Comparison of ENCODE assay signal across 8 cellular contexts in genomic region chr19:56314584-56315075, GRCh38. TPM values are rescaled to one million over a fixed set of nuclear protein-coding genes. Genes with fewer than 3 reads are reported as not detected.
A peak's percentile ranks its signal among the peaks of the same experiment; 100 is the strongest.
DNase-seq lines count a peak whose midpoint lies in the region; ATAC-seq, FAIRE-seq and TF ChIP-seq lines count a peak whose summit lies in the region.

Gene ZSCAN5A (minus strand): TSS chr19:56314839. CDS start chr19:56225046, 89,793 bp downstream.

- H3K36me3 ChIP-seq in bronchial epithelial cell (ENCODE audit: control insufficient read depth, insufficient read depth, low read length) (peaks cover 2% of the 10 kb centered on the region), small intestine (ENCODE audit: control insufficient read depth in 2 of 2, insufficient read depth in 2 of 2, low read length in 2 of 2) (no peaks in the 10 kb centered on the region)

- peaks cover 12% of the 10 kb centered on the region for H3K4me1 Mint-ChIP-seq in WTC11

- H3K9me3 ChIP-seq in small intestine (ENCODE audit: control insufficient read depth, low read depth), result no peaks in the 10 kb centered on the region

- H3K4me3 Mint-ChIP-seq in WTC11, result peak within 1 kb of the TSS; percentile 95

- peaks cover 2% of the 10 kb centered on the region for H3K9me3 Mint-ChIP-seq in WTC11

- DNase-seq in AG09309 (ENCODE audit: low read depth) (peak; percentile 82), NCI-H226 (peak; percentile 89), WTC11 (ENCODE audit: low spot score) (peak; percentile 92), bronchial epithelial cell (ENCODE audit: low read depth) (peak; percentile 82), iPS-NIHi7 (ENCODE audit: extremely low spot score) (peak; percentile 97), small intestine (peak; percentile 98)

- H3K36me3 Mint-ChIP-seq in WTC11, result peaks cover 2% of the 10 kb centered on the region; the same call in 1 of the 2 replicates

- peak within 1 kb of the TSS; percentile 90 to 95 for H3K27ac ChIP-seq in small intestine (ENCODE audit: low read depth in 1 of 2, low read length in 1 of 2)

- WGBS in small intestine, 3 donors, result 0 to 1% (median 0%) methylated on average over 34 of the region's 34 CpGs

- POLR2A ChIA-PET in WTC11 (lab: Charles Lee), result no interaction called here

- no peaks in the 10 kb centered on the region for H3K4me1 ChIP-seq in small intestine (ENCODE audit: control insufficient read depth in 2 of 2, insufficient read depth in 1 of 2, low read depth in 1 of 2, low read length in 1 of 2)

- no peaks in the 10 kb centered on the region for H3K27me3 Mint-ChIP-seq in WTC11 (ENCODE audit: low read depth)

- CTCF ChIA-PET in WTC11 (lab: Charles Lee), result interaction anchor here (0.6 to 2.4 kb wide), 11 partner anchors 19 to 611 kb away, joined by 3 to 37 read pairs (median 4); no protein-coding TSS in a partner anchor

- H3K27me3 ChIP-seq in bronchial epithelial cell (ENCODE audit: control insufficient read depth, insufficient read depth, low read length), result no peaks in the 10 kb centered on the region
- H3K27me3 ChIP-seq in small intestine (ENCODE audit: control insufficient read depth in 2 of 2, insufficient read depth in 2 of 2, low read length in 2 of 2), result no peaks in the 10 kb centered on the region

- H3K4me3 ChIP-seq in AG09309 (ENCODE audit: control insufficient read depth, low read depth, low read length), result peak within 1 kb of the TSS; percentile 84
- H3K4me3 ChIP-seq in bronchial epithelial cell (ENCODE audit: low read depth, low read length), result peak within 1 kb of the TSS; percentile 89
- peak within 1 kb of the TSS; percentile 48 to 70 for H3K4me3 ChIP-seq in small intestine (ENCODE audit: low read depth in 1 of 2, low read length in 2 of 2)

- no peak for TF ChIP-seq CTCF in AG09309 (IDR thresholded peaks at IDR 0.05; ENCODE audit: control insufficient read depth, insufficient read depth, low read depth, low read length, missing control alignments)
- TF ChIP-seq CTCF in WTC11 (IDR thresholded peaks at IDR 0.05), result no peak
- no peak for TF ChIP-seq CTCF in bronchial epithelial cell (IDR thresholded peaks at IDR 0.05; ENCODE audit: insufficient read depth, low read length, severe bottlenecking)

- H3K27ac Mint-ChIP-seq in WTC11, result peak within 1 kb of the TSS; percentile 100

- ATAC-seq in GM19023 (IDR thresholded peaks at IDR 0.05; ENCODE audit: unreplicated experiment), result peak; percentile 74
- peak; percentile 78 for ATAC-seq in HG03196 (IDR thresholded peaks at IDR 0.05; ENCODE audit: unreplicated experiment)
- peak; percentile 80 for ATAC-seq in WTC11

- no peak for FAIRE-seq in bronchial epithelial cell (lab: Jason Lieb, UNC)
- no peak for FAIRE-seq in small intestine (lab: Jason Lieb, UNC)

TF ChIP-seq in WTC11, 78 proteins besides CTCF, POLR2A, EP300 and RAD21 (continues in another document):
- TF ChIP-seq ZNF425 (CRISPR knock-in tag; conservative IDR thresholded peaks at IDR 0.05) (no peak), ATF6 (CRISPR knock-in tag; IDR thresholded peaks at IDR 0.05) (no peak), SP1 (CRISPR knock-in tag; conservative IDR thresholded peaks at IDR 0.05) (peak; percentile 56; the same call in 1 of the 2 replicates), ZNF121 (CRISPR knock-in tag; IDR thresholded peaks at IDR 0.05) (no peak; the same call in 1 of the 2 replicates), FOXP4 (CRISPR knock-in tag; IDR thresholded peaks at IDR 0.05) (no peak), GABPB1 (CRISPR knock-in tag; IDR thresholded peaks at IDR 0.05) (peak; percentile 57; the same call in 1 of the 2 replicates), CREM (CRISPR knock-in tag; IDR thresholded peaks at IDR 0.05) (peak; percentile 82; the same call in 1 of the 2 replicates), ATF1 (CRISPR knock-in tag; IDR thresholded peaks at IDR 0.05) (no peak), ZNF281 (CRISPR knock-in tag; IDR thresholded peaks at IDR 0.05) (no peak), RELA (CRISPR knock-in tag; IDR thresholded peaks at IDR 0.05; ENCODE audit: borderline replicate concordance) (no peak), FOXK1 (CRISPR knock-in tag; IDR thresholded peaks at IDR 0.05) (peak; percentile 44; the same call in 1 of the 2 replicates), E2F4 (CRISPR knock-in tag; IDR thresholded peaks at IDR 0.05; ENCODE audit: borderline replicate concordance, low read depth) (no peak), ETV6 (CRISPR knock-in tag; IDR thresholded peaks at IDR 0.05) (peak; percentile 64; the same call in 1 of the 2 replicates), ZNF219 (CRISPR knock-in tag; IDR thresholded peaks at IDR 0.05; ENCODE audit: borderline replicate concordance) (no peak), NR2C2 (CRISPR knock-in tag; IDR thresholded peaks at IDR 0.05) (peak; percentile 81)

RNA-seq across cellular contexts. Expression of gene ZSCAN5A, which starts in this region (rescaled TPM):
- total RNA-seq in WTC11 (2021), result 9.0 to 10.4 TPM (median 9.8 TPM) in 3 replicates
- 4.9 and 5.0 TPM in 2 replicates for total RNA-seq in bronchial epithelial cell
- polyA plus RNA-seq in small intestine, result 1 to 10 TPM; 5.4 to 7.8 (median 7.2) TPM

Comparison
In these comparisons a context has a peak if more than half of its experiments do, and no peak if none do; other contexts are left out.
1. Peak in every context shown above with its lines: DNase-seq, ATAC-seq, H3K4me3 ChIP-seq and H3K27ac ChIP-seq.